Comparison of ENCODE assay signal across 25 cellular contexts in genomic region chr18:23756590-23757540, GRCh38.
"Had no signal": no experiment of that assay in that cellular context is flagged by ENCODE, and none has a peak within 500 bp of the region (broad histone marks: within the 10 kb centered on the region; RNA-seq: fewer than 3 reads in every experiment).

No MANE protein-coding gene starts in this region.

- H3K4me2 ChIP-seq: hepatocyte had no signal

- H3K9me3 ChIP-seq: tibial artery, uterus had no signal

- ATAC-seq: activated CD8-positive, alpha-beta memory T cell treated with anti-CD3 and anti-CD28 coated beads, Interleukin-2, amount 10 ng/mL, durations not matched to agents 7 days and 5 days; foreskin keratinocyte; natural killer cell; T-cell had no signal

- H3K9me3 Mint-ChIP-seq: activated CD4-positive, alpha-beta memory T cell treated with anti-CD3 and anti-CD28 coated beads, Interleukin-2, amount 10 ng/mL, durations not matched to agents 7 days and 5 days; activated T-helper 2 cell treated with anti-CD3 and anti-CD28 coated beads, Interferon-gamma antibody, Interleukin-2, Interleukin-4, amounts not matched to agents 10 μg/mL and 5 μg/mL and 100 μg/mL, durations not matched to agents 14 hours and 24 hours and 36 hours; natural killer cell; T-cell had no signal

- H3K27ac ChIP-seq: cardiac muscle cell, epithelial cell of prostate, foreskin keratinocyte, hepatocyte, tibial artery, uterus had no signal

- H3K79me2 ChIP-seq: hepatocyte had no signal

- H3K4me3 Mint-ChIP-seq: activated CD4-positive, alpha-beta memory T cell treated with anti-CD3 and anti-CD28 coated beads, Interleukin-2, amount 10 ng/mL, durations not matched to agents 7 days and 5 days; activated CD8-positive, alpha-beta memory T cell treated with anti-CD3 and anti-CD28 coated beads, Interleukin-2, amount 10 ng/mL, durations not matched to agents 7 days and 5 days; activated naive CD8-positive, alpha-beta T cell treated with anti-CD3 and anti-CD28 coated beads, Interleukin-2, amount 10 ng/mL, durations not matched to agents 7 days and 5 days; natural killer cell; T-cell had no signal

- H3K27me3 Mint-ChIP-seq: activated CD8-positive, alpha-beta memory T cell treated with anti-CD3 and anti-CD28 coated beads, Interleukin-2, amount 10 ng/mL, durations not matched to agents 7 days and 5 days had no signal

- DNase-seq: activated CD4-positive, alpha-beta memory T cell treated with anti-CD3 and anti-CD28 coated beads, Interleukin-2, amount 10 ng/mL, durations not matched to agents 7 days and 5 days; activated CD4-positive, alpha-beta T cell treated with anti-CD3 and anti-CD28 coated beads for 48 hours; activated CD4-positive, CD25-positive, alpha-beta regulatory T cell; activated CD8-positive, alpha-beta memory T cell treated with anti-CD3 and anti-CD28 coated beads, Interleukin-2, amount 10 ng/mL, durations not matched to agents 7 days and 5 days; activated naive CD4-positive, alpha-beta T cell treated with Interleukin-2 at 50 U/mL for 16 hours; activated naive CD8-positive, alpha-beta T cell treated with anti-CD3 and anti-CD28 coated beads, Interleukin-2, amount 10 ng/mL, durations not matched to agents 7 days and 5 days; amygdala; dermis blood vessel endothelial cell; effector memory CD4-positive, alpha-beta T cell; foreskin keratinocyte; kidney glomerular epithelial cell; mesenchymal stem cell; natural killer cell; occipital lobe; retina; stimulated activated CD4-positive, alpha-beta T cell treated with anti-CD3 and anti-CD28 coated beads, Interleukin-2, amount 100 ng/mL, for 24 hours; stimulated activated naive CD4-positive, alpha-beta T cell treated with Interleukin-2 at 50 U/mL for 16 hours; T-cell; T-helper 9 cell; tibial artery; uterus had no signal

- H3K27ac Mint-ChIP-seq: activated CD4-positive, alpha-beta memory T cell treated with anti-CD3 and anti-CD28 coated beads, Interleukin-2, amount 10 ng/mL, durations not matched to agents 7 days and 5 days; activated CD8-positive, alpha-beta memory T cell treated with anti-CD3 and anti-CD28 coated beads, Interleukin-2, amount 10 ng/mL, durations not matched to agents 7 days and 5 days; activated naive CD8-positive, alpha-beta T cell treated with anti-CD3 and anti-CD28 coated beads, Interleukin-2, amount 10 ng/mL, durations not matched to agents 7 days and 5 days; activated T-helper 2 cell treated with anti-CD3 and anti-CD28 coated beads, Interferon-gamma antibody, Interleukin-2, Interleukin-4, amounts not matched to agents 10 μg/mL and 5 μg/mL and 100 μg/mL, durations not matched to agents 14 hours and 24 hours and 36 hours; natural killer cell; T-cell had no signal

- H3K27me3 ChIP-seq: cardiac muscle cell, foreskin keratinocyte, hepatocyte, tibial artery, uterus had no signal

- H3K4me3 ChIP-seq: cardiac muscle cell, hepatocyte, tibial artery, uterus had no signal

- H3K36me3 ChIP-seq: cardiac muscle cell, tibial artery, uterus had no signal

- H3K4me1 Mint-ChIP-seq: activated CD4-positive, alpha-beta memory T cell treated with anti-CD3 and anti-CD28 coated beads, Interleukin-2, amount 10 ng/mL, durations not matched to agents 7 days and 5 days; activated CD8-positive, alpha-beta memory T cell treated with anti-CD3 and anti-CD28 coated beads, Interleukin-2, amount 10 ng/mL, durations not matched to agents 7 days and 5 days; activated naive CD8-positive, alpha-beta T cell treated with anti-CD3 and anti-CD28 coated beads, Interleukin-2, amount 10 ng/mL, durations not matched to agents 7 days and 5 days; natural killer cell; T-cell had no signal

- H3K4me1 ChIP-seq: foreskin keratinocyte, tibial artery, uterus had no signal

- H2AFZ ChIP-seq: hepatocyte had no signal

- H3K36me3 Mint-ChIP-seq: activated CD8-positive, alpha-beta memory T cell treated with anti-CD3 and anti-CD28 coated beads, Interleukin-2, amount 10 ng/mL, durations not matched to agents 7 days and 5 days; activated naive CD8-positive, alpha-beta T cell treated with anti-CD3 and anti-CD28 coated beads, Interleukin-2, amount 10 ng/mL, durations not matched to agents 7 days and 5 days; natural killer cell; T-cell had no signal
